Comparison of ENCODE assay signal across 37 cellular contexts in genomic region chr10:36540611-36541010, GRCh38.
"Had no signal": no experiment of that assay in that cellular context is flagged by ENCODE, and none has a peak within 500 bp of the region (broad histone marks: within the 10 kb centered on the region; RNA-seq: fewer than 3 reads in every experiment).

No MANE protein-coding gene starts in this region.

- H3K9me3 ChIP-seq: adrenal gland, ascending aorta, body of pancreas, breast epithelium had no signal

- H3K36me3 Mint-ChIP-seq: activated naive CD4-positive, alpha-beta T cell treated with anti-CD3 and anti-CD28 coated beads, Interleukin-2, amount 10 ng/mL, durations not matched to agents 7 days and 5 days; activated naive CD4-positive, alpha-beta T cell treated with anti-CD3 and anti-CD28 coated beads, Interleukin-2, amount 50 U/mL, for 24 hours; activated naive CD4-positive, alpha-beta T cell treated with anti-CD3 and anti-CD28 coated beads, Interleukin-2, amount 50 U/mL, for 72 hours; activated naive CD8-positive, alpha-beta T cell; activated naive CD8-positive, alpha-beta T cell treated with anti-CD3 and anti-CD28 coated beads for 36 hours; activated naive CD8-positive, alpha-beta T cell treated with anti-CD3 and anti-CD28 coated beads, Interleukin-2, amount 10 ng/mL, durations not matched to agents 7 days and 5 days; brain had no signal

- H3K9me3 Mint-ChIP-seq: activated naive CD8-positive, alpha-beta T cell treated with anti-CD3 and anti-CD28 coated beads for 36 hours; activated T-cell treated with anti-CD3 and anti-CD28 coated beads, Interleukin-2, amount 50 U/mL, for 4 hours had no signal

- DNase-seq: activated effector memory CD4-positive, alpha-beta T cell treated with anti-CD3 and anti-CD28 coated beads, Interleukin-2, amount 50 U/mL, for 16 hours; activated effector memory CD4-positive, alpha-beta T cell treated with Interleukin-2 at 50 U/mL for 16 hours; activated gamma-delta T cell; activated gamma-delta T cell treated with Interleukin-2 at 50 U/mL for 16 hours; activated naive CD4-positive, alpha-beta T cell; activated naive CD4-positive, alpha-beta T cell treated with anti-CD3 and anti-CD28 coated beads for 36 hours; activated naive CD4-positive, alpha-beta T cell treated with anti-CD3 and anti-CD28 coated beads, Interleukin-2, amount 10 ng/mL, durations not matched to agents 7 days and 5 days; activated naive CD4-positive, alpha-beta T cell treated with anti-CD3 and anti-CD28 coated beads, Interleukin-2, amount 50 U/mL, for 16 hours; activated naive CD4-positive, alpha-beta T cell treated with Interleukin-2 at 50 U/mL for 16 hours; activated naive CD8-positive, alpha-beta T cell treated with anti-CD3 and anti-CD28 coated beads for 36 hours; activated naive CD8-positive, alpha-beta T cell treated with anti-CD3 and anti-CD28 coated beads, Interleukin-2, amount 10 ng/mL, durations not matched to agents 7 days and 5 days; activated naive CD8-positive, alpha-beta T cell treated with anti-CD3 and anti-CD28 coated beads, Interleukin-2, amount 50 U/mL, for 24 hours; activated T-cell treated with anti-CD3 and anti-CD28 coated beads, Interleukin-2, amount 50 U/mL, for 24 hours; activated T-cell treated with anti-CD3 and anti-CD28 coated beads, Interleukin-2, amount 50 U/mL, for 4 hours; activated T-cell treated with anti-CD3 and anti-CD28 coated beads, Interleukin-2, amount 50 U/mL, for 48 hours; activated T-cell treated with anti-CD3 and anti-CD28 coated beads, Interleukin-2, amount 50 U/mL, for 72 hours; adrenal gland; amniotic stem cell; amygdala; anterior cingulate cortex; aorta; body of pancreas; brain microvascular endothelial cell; caudate nucleus; central memory CD4-positive, alpha-beta T cell; cerebellar nuclear complex had no signal

- H3K4me1 Mint-ChIP-seq: activated naive CD4-positive, alpha-beta T cell treated with anti-CD3 and anti-CD28 coated beads, Interleukin-2, amount 10 ng/mL, durations not matched to agents 7 days and 5 days; activated naive CD4-positive, alpha-beta T cell treated with anti-CD3 and anti-CD28 coated beads, Interleukin-2, amount 50 U/mL, for 24 hours; activated naive CD8-positive, alpha-beta T cell treated with anti-CD3 and anti-CD28 coated beads for 36 hours; activated naive CD8-positive, alpha-beta T cell treated with anti-CD3 and anti-CD28 coated beads, Interleukin-2, amount 10 ng/mL, durations not matched to agents 7 days and 5 days; activated naive CD8-positive, alpha-beta T cell treated with anti-CD3 and anti-CD28 coated beads, Interleukin-2, amount 50 U/mL, for 24 hours; activated T-helper 17 cell treated with anti-CD3 and anti-CD28 coated beads, Interleukin-2, amount 50 U/mL, for 72 hours; central memory CD8-positive, alpha-beta T cell had no signal

- H3K4me1 ChIP-seq: adrenal gland, ascending aorta, breast epithelium had no signal

- H3K36me3 ChIP-seq: adrenal gland, ascending aorta, brain microvascular endothelial cell, breast epithelium, cardiac muscle cell had no signal

- H3K4me3 ChIP-seq: adrenal gland, ascending aorta, body of pancreas, breast epithelium, cardiac muscle cell had no signal

- H3K27me3 ChIP-seq: adrenal gland, ascending aorta, body of pancreas, brain microvascular endothelial cell, breast epithelium, cardiac muscle cell had no signal

- H3K4me3 Mint-ChIP-seq: activated naive CD4-positive, alpha-beta T cell treated with anti-CD3 and anti-CD28 coated beads for 36 hours; activated naive CD4-positive, alpha-beta T cell treated with anti-CD3 and anti-CD28 coated beads, Interleukin-2, amount 10 ng/mL, durations not matched to agents 7 days and 5 days; activated naive CD4-positive, alpha-beta T cell treated with anti-CD3 and anti-CD28 coated beads, Interleukin-2, amount 50 U/mL, for 24 hours; activated naive CD8-positive, alpha-beta T cell; activated naive CD8-positive, alpha-beta T cell treated with anti-CD3 and anti-CD28 coated beads for 36 hours; activated naive CD8-positive, alpha-beta T cell treated with anti-CD3 and anti-CD28 coated beads, Interleukin-2, amount 10 ng/mL, durations not matched to agents 7 days and 5 days; activated naive CD8-positive, alpha-beta T cell treated with anti-CD3 and anti-CD28 coated beads, Interleukin-2, amount 50 U/mL, for 24 hours; activated T-cell treated with anti-CD3 and anti-CD28 coated beads, Interleukin-2, amount 50 U/mL, for 24 hours; activated T-cell treated with anti-CD3 and anti-CD28 coated beads, Interleukin-2, amount 50 U/mL, for 4 hours; activated T-cell treated with anti-CD3 and anti-CD28 coated beads, Interleukin-2, amount 50 U/mL, for 72 hours; activated T-helper 1 cell treated with anti-CD3 and anti-CD28 coated beads, Interleukin-12 subunit alpha, Interleukin-12 subunit beta, Interleukin-2, Interleukin-4 antibody, amounts not matched to agents 30 ng/mL and 10 ng/mL and 1 ng/mL, durations not matched to agents 14 hours and 24 hours and 36 hours; activated T-helper 17 cell treated with anti-CD3 and anti-CD28 coated beads, Interleukin-2, amount 50 U/mL, for 72 hours; brain; central memory CD8-positive, alpha-beta T cell had no signal

- H3K27ac ChIP-seq: adrenal gland, ascending aorta, body of pancreas, brain microvascular endothelial cell, breast epithelium, cardiac muscle cell had no signal

- H3K27ac Mint-ChIP-seq: activated naive CD4-positive, alpha-beta T cell treated with anti-CD3 and anti-CD28 coated beads for 36 hours; activated naive CD4-positive, alpha-beta T cell treated with anti-CD3 and anti-CD28 coated beads, Interleukin-2, amount 10 ng/mL, durations not matched to agents 7 days and 5 days; activated naive CD4-positive, alpha-beta T cell treated with anti-CD3 and anti-CD28 coated beads, Interleukin-2, amount 50 U/mL, for 24 hours; activated naive CD4-positive, alpha-beta T cell treated with anti-CD3 and anti-CD28 coated beads, Interleukin-2, amount 50 U/mL, for 72 hours; activated naive CD8-positive, alpha-beta T cell; activated naive CD8-positive, alpha-beta T cell treated with anti-CD3 and anti-CD28 coated beads for 36 hours; activated naive CD8-positive, alpha-beta T cell treated with anti-CD3 and anti-CD28 coated beads, Interleukin-2, amount 10 ng/mL, durations not matched to agents 7 days and 5 days; activated naive CD8-positive, alpha-beta T cell treated with anti-CD3 and anti-CD28 coated beads, Interleukin-2, amount 50 U/mL, for 24 hours; activated T-cell treated with anti-CD3 and anti-CD28 coated beads, Interleukin-2, amount 50 U/mL, for 24 hours; activated T-cell treated with anti-CD3 and anti-CD28 coated beads, Interleukin-2, amount 50 U/mL, for 72 hours; activated T-helper 1 cell treated with anti-CD3 and anti-CD28 coated beads, Interleukin-12 subunit alpha, Interleukin-12 subunit beta, Interleukin-2, Interleukin-4 antibody, amounts not matched to agents 30 ng/mL and 10 ng/mL and 1 ng/mL, durations not matched to agents 14 hours and 24 hours and 36 hours; activated T-helper 17 cell treated with anti-CD3 and anti-CD28 coated beads, Interleukin-2, amount 50 U/mL, for 72 hours; activated T-helper 2 cell treated with anti-CD3 and anti-CD28 coated beads, Interferon-gamma antibody, Interleukin-2, Interleukin-4, amounts not matched to agents 10 μg/mL and 5 μg/mL and 100 μg/mL, durations not matched to agents 14 hours and 24 hours and 36 hours; brain had no signal

- ATAC-seq: activated naive CD4-positive, alpha-beta T cell treated with anti-CD3 and anti-CD28 coated beads, Interleukin-2, amount 50 U/mL, for 72 hours; activated naive CD8-positive, alpha-beta T cell treated with anti-CD3 and anti-CD28 coated beads, Interleukin-2, amount 50 U/mL, for 24 hours; activated T-cell treated with anti-CD3 and anti-CD28 coated beads, Interleukin-2, amount 50 U/mL, for 4 hours; activated T-cell treated with anti-CD3 and anti-CD28 coated beads, Interleukin-2, amount 50 U/mL, for 72 hours; activated T-helper 17 cell treated with anti-CD3 and anti-CD28 coated beads, Interleukin-2, amount 50 U/mL, for 72 hours; body of pancreas had no signal

- H3K27me3 Mint-ChIP-seq: activated naive CD4-positive, alpha-beta T cell treated with anti-CD3 and anti-CD28 coated beads, Interleukin-2, amount 10 ng/mL, durations not matched to agents 7 days and 5 days; activated naive CD4-positive, alpha-beta T cell treated with anti-CD3 and anti-CD28 coated beads, Interleukin-2, amount 50 U/mL, for 24 hours; activated naive CD8-positive, alpha-beta T cell; activated naive CD8-positive, alpha-beta T cell treated with anti-CD3 and anti-CD28 coated beads for 36 hours; activated naive CD8-positive, alpha-beta T cell treated with anti-CD3 and anti-CD28 coated beads, Interleukin-2, amount 10 ng/mL, durations not matched to agents 7 days and 5 days; activated naive CD8-positive, alpha-beta T cell treated with anti-CD3 and anti-CD28 coated beads, Interleukin-2, amount 50 U/mL, for 24 hours; activated T-cell treated with anti-CD3 and anti-CD28 coated beads, Interleukin-2, amount 50 U/mL, for 24 hours; activated T-helper 17 cell treated with anti-CD3 and anti-CD28 coated beads, Interleukin-2, amount 50 U/mL, for 72 hours; brain; central memory CD8-positive, alpha-beta T cell had no signal
